10 cellular contexts compared by ENCODE assay signal in the genomic region with DNA sequence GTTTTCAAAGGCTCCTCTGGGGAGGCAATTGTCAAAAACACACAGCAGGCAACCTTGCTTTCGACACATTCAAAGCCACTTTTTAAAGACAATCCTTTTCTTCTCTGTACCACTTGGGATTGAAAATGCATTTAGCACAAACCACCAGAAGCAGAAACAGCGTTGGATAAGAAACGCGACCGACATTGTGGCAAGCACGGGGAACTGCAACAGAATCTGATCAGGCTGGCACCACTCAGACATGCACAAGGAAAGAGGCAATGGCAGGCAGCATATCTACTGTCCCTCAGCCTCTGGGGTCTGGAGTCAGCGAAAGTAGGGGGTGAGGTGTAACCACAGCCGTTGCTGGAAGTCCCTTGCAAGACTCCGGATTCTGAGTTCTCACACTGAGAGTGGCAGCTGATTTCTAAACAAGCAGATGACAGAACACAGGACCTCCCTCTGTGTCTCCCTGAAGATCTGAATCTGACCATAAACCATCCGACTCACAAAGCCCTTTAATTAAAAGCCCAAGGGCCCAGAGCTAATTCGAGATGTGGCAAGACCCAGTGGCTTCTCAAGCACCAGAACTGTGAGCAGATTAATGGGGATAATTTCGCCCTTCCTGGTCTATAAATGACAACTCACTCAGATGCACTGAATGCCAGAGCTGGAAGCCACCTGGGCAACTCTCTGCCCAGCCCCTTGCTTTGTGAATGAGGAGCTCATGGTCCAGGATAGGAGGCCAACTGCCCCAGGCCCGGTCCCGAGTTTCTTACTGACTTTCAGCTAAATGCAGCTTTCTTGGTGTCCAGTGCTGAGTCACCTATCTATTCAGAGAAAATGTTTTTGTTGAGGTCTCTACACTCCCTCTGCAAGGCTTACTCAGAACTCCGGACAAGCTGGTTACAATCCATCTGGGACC. TPM values are rescaled to one million over a fixed set of nuclear protein-coding genes. Genes with fewer than 3 reads are reported as not detected.
DNase-seq lines count a peak whose midpoint lies in the region; ATAC-seq, FAIRE-seq and TF ChIP-seq lines count a peak whose summit lies in the region.
"Had no signal": no experiment of that assay in that cellular context is flagged by ENCODE, and none has a peak within 500 bp of the region (broad histone marks: within the 10 kb centered on the region; RNA-seq: fewer than 3 reads in every experiment).

No MANE protein-coding gene starts in this region.

- H3K36me3 ChIP-seq in SK-N-SH (replicated peaks in 1 of 2; ENCODE audit: control insufficient read depth in 1 of 2, insufficient read depth in 2 of 2, low read length in 1 of 2) = no peaks in the 10 kb centered on the region

- H3K4me1 Mint-ChIP-seq in progenitor cell of endocrine pancreas (ENCODE audit: low read depth) = no peaks in the 10 kb centered on the region

- H3K4me1 ChIP-seq in SK-N-SH (ENCODE audit: control insufficient read depth in 1 of 2, insufficient read depth in 2 of 2, low read depth in 1 of 2, low read length in 1 of 2) = peaks cover 13 to 25% of the 10 kb centered on the region in 2 experiments; a peak in 2 of 4 replicates
- H3K4me1 ChIP-seq in foreskin keratinocyte = no peaks in the 10 kb centered on the region

- no peaks in the 10 kb centered on the region for H3K9me3 Mint-ChIP-seq in progenitor cell of endocrine pancreas (ENCODE audit: low read depth)
- H3K9me3 Mint-ChIP-seq: nephron progenitor cell had no signal

- no peaks in the 10 kb centered on the region for H3K9me3 ChIP-seq in SK-N-SH

- no peak for TF ChIP-seq EP300 in SK-N-SH (IDR thresholded peaks at IDR 0.05; ENCODE audit: borderline replicate concordance in 1 of 2, low read depth in 1 of 2, low read length in 1 of 2)

- TF ChIP-seq CTCF in SK-N-SH (IDR thresholded peaks at IDR 0.05) (no peak), D721Med (IDR thresholded peaks at IDR 0.05; ENCODE audit: insufficient read depth, missing control alignments) (no peak), foreskin keratinocyte (conservative IDR thresholded peaks at IDR 0.05) (no peak), progenitor cell of endocrine pancreas (IDR thresholded peaks at IDR 0.05; ENCODE audit: unreplicated experiment) (no peak)

- no peak overlapping the region; a peak in 1 of 4 replicates for H3K4me3 ChIP-seq in SK-N-SH (ENCODE audit: low read depth in 2 of 2, low read length in 1 of 2)

- no peak overlapping the region for H3K4me3 Mint-ChIP-seq in progenitor cell of endocrine pancreas (ENCODE audit: low read depth)
- H3K4me3 Mint-ChIP-seq: nephron progenitor cell had no signal

- H3K27ac Mint-ChIP-seq in progenitor cell of endocrine pancreas = no peak overlapping the region

- no peaks in the 10 kb centered on the region for H3K36me3 Mint-ChIP-seq in progenitor cell of endocrine pancreas (ENCODE audit: insufficient read depth)

- FAIRE-seq in D721Med (lab: Jason Lieb, UNC) = no peak

- DNase-seq in A172 (ENCODE audit: low spot score) (peak; percentile 81), SK-N-SH (peak; percentile 66), kidney tubule cell (ENCODE audit: low spot score) (peak; percentile 51), D721Med (ENCODE audit: insufficient read length, low spot score) (no peak), foreskin keratinocyte (no peak), progenitor cell of endocrine pancreas (ENCODE audit: low spot score, unreplicated experiment) (no peak)
- DNase-seq: nephron progenitor cell, SHP77 treated with DMSO at 0.1 percent for 48 hours had no signal

- WGBS in SK-N-SH (ENCODE audit: low lambda C conversion rate) = 23% methylated on average over 13 of the region's 15 CpGs

- H3K27me3 Mint-ChIP-seq in progenitor cell of endocrine pancreas = peaks cover 19% of the 10 kb centered on the region

- no peak for TF ChIP-seq RAD21 in SK-N-SH (IDR thresholded peaks at IDR 0.05; ENCODE audit: low read length)

- no peaks in the 10 kb centered on the region for H4K20me1 ChIP-seq in SK-N-SH (ENCODE audit: insufficient read depth)

- no peak overlapping the region for H3K27ac ChIP-seq in SK-N-SH (ENCODE audit: low read depth in 2 of 2, low read length in 1 of 2)
- H3K27ac ChIP-seq in foreskin keratinocyte = no peak overlapping the region

- peak; percentile 41 for ATAC-seq in HG02610 (IDR thresholded peaks at IDR 0.05; ENCODE audit: unreplicated experiment)
- ATAC-seq in foreskin keratinocyte = no peak
- ATAC-seq in GM21619 (IDR thresholded peaks at IDR 0.05; ENCODE audit: unreplicated experiment) = no peak

- H3K4me2 ChIP-seq in SK-N-SH = peak overlapping the region; percentile 2; the same call in 1 of the 2 replicates

- H3K9me2 ChIP-seq in SK-N-SH = no peaks in the 10 kb centered on the region

- H3K79me2 ChIP-seq in SK-N-SH (ENCODE audit: insufficient read depth) = no peaks in the 10 kb centered on the region

- no peak overlapping the region for H3K9ac ChIP-seq in SK-N-SH

- H3F3A ChIP-seq in SK-N-SH (replicated peaks; ENCODE audit: insufficient read depth) = no peaks in the 10 kb centered on the region

- CTCF ChIA-PET in SK-N-SH (lab: Yijun Ruan, JAX) = interaction anchor here (0.6 to 4.7 kb wide), 13 partner anchors 10 to 1035 kb away, joined by 3 to 43 read pairs (median 6); no protein-coding TSS in a partner anchor

- H3K27me3 ChIP-seq in SK-N-SH (ENCODE audit: insufficient read depth) = no peaks in the 10 kb centered on the region
- no peaks in the 10 kb centered on the region for H3K27me3 ChIP-seq in foreskin keratinocyte

- H2AFZ ChIP-seq in SK-N-SH (ENCODE audit: low read depth) = no peak overlapping the region

- POLR2A ChIA-PET in SK-N-SH (lab: Yijun Ruan, JAX) = interaction anchor here (1.0 kb wide), 1 partner anchor 29 kb away, joined by 3 read pairs; no protein-coding TSS in a partner anchor

TF ChIP-seq in SK-N-SH, 30 proteins besides CTCF, POLR2A, EP300 and RAD21 (continues in another document):
- TF ChIP-seq SMC3 (IDR thresholded peaks at IDR 0.05; ENCODE audit: low read depth, low read length) = no peak
- TF ChIP-seq TCF12 (IDR thresholded peaks at IDR 0.05) = no peak
- TF ChIP-seq, protein P1, sequence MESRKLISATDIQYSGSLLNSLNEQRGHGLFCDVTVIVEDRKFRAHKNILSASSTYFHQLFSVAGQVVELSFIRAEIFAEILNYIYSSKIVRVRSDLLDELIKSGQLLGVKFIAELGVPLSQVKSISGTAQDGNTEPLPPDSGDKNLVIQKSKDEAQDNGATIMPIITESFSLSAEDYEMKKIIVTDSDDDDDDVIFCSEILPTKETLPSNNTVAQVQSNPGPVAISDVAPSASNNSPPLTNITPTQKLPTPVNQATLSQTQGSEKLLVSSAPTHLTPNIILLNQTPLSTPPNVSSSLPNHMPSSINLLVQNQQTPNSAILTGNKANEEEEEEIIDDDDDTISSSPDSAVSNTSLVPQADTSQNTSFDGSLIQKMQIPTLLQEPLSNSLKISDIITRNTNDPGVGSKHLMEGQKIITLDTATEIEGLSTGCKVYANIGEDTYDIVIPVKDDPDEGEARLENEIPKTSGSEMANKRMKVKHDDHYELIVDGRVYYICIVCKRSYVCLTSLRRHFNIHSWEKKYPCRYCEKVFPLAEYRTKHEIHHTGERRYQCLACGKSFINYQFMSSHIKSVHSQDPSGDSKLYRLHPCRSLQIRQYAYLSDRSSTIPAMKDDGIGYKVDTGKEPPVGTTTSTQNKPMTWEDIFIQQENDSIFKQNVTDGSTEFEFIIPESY (IDR thresholded peaks at IDR 0.05; ENCODE audit: borderline replicate concordance, low read depth) = no peak
- TF ChIP-seq GABPA (IDR thresholded peaks at IDR 0.05; ENCODE audit: low read depth) = no peak
- TF ChIP-seq MEF2A (IDR thresholded peaks at IDR 0.05; ENCODE audit: borderline replicate concordance, low read depth) = no peak
- TF ChIP-seq, protein P2, sequence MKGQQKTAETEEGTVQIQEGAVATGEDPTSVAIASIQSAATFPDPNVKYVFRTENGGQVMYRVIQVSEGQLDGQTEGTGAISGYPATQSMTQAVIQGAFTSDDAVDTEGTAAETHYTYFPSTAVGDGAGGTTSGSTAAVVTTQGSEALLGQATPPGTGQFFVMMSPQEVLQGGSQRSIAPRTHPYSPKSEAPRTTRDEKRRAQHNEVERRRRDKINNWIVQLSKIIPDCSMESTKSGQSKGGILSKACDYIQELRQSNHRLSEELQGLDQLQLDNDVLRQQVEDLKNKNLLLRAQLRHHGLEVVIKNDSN (IDR thresholded peaks at IDR 0.05; ENCODE audit: borderline replicate concordance, low read depth) = no peak
- no peak for TF ChIP-seq SIN3A (IDR thresholded peaks at IDR 0.05; ENCODE audit: borderline replicate concordance, low read depth, low read length)
- no peak for TF ChIP-seq RCOR1 (IDR thresholded peaks at IDR 0.05; ENCODE audit: low read length)
- TF ChIP-seq TEAD4 (IDR thresholded peaks at IDR 0.05; ENCODE audit: borderline replicate concordance, insufficient read depth) = no peak
- TF ChIP-seq NFIC (IDR thresholded peaks at IDR 0.05; ENCODE audit: borderline replicate concordance) = no peak
- TF ChIP-seq USF2 (IDR thresholded peaks at IDR 0.05; ENCODE audit: borderline replicate concordance, low read depth, low read length) = no peak
- TF ChIP-seq, protein P3, sequence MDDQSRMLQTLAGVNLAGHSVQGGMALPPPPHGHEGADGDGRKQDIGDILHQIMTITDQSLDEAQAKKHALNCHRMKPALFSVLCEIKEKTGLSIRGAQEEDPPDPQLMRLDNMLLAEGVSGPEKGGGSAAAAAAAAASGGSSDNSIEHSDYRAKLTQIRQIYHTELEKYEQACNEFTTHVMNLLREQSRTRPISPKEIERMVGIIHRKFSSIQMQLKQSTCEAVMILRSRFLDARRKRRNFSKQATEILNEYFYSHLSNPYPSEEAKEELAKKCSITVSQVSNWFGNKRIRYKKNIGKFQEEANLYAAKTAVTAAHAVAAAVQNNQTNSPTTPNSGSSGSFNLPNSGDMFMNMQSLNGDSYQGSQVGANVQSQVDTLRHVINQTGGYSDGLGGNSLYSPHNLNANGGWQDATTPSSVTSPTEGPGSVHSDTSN (IDR thresholded peaks at IDR 0.05) = no peak
- TF ChIP-seq MAX (IDR thresholded peaks at IDR 0.05; ENCODE audit: low read depth) = no peak

RNA-seq across cellular contexts. Expression of gene CYRIA, which starts 29.6 kb away (rescaled TPM):
- total RNA-seq in A172 (2014; rRNA removed; shearing (Covaris generic)) = 23.7 and 25.2 TPM in 2 replicates
- 0.08 and 0.13 TPM in 2 replicates for polyA plus RNA-seq in SK-N-SH (2012; rRNA removed)
- 0.13 and 0.17 TPM in 2 replicates for polyA plus RNA-seq in SK-N-SH (2012; cell fraction: cytosol; rRNA removed)
- 0.19 and 0.23 TPM in 2 replicates for polyA plus RNA-seq in SK-N-SH (2012; cell fraction: nucleus; rRNA removed)
- total RNA-seq in foreskin keratinocyte = 0.10 and 0.14 TPM in 2 replicates
- 0.04 and 0.22 TPM in 2 replicates for polyA plus RNA-seq in foreskin keratinocyte
- total RNA-seq in progenitor cell of endocrine pancreas = 0.91 and 2.0 TPM in 2 replicates

Comparison
In these comparisons a context has a peak if more than half of its experiments do, and no peak if none do; other contexts are left out.
1. DNase-seq: peak in A172 (single experiment), SK-N-SH (single experiment) and kidney tubule cell (single experiment); none in D721Med (single experiment), foreskin keratinocyte (0 of 2) and progenitor cell of endocrine pancreas (single experiment).